9 cellular contexts compared by ENCODE assay signal in the genomic region with DNA sequence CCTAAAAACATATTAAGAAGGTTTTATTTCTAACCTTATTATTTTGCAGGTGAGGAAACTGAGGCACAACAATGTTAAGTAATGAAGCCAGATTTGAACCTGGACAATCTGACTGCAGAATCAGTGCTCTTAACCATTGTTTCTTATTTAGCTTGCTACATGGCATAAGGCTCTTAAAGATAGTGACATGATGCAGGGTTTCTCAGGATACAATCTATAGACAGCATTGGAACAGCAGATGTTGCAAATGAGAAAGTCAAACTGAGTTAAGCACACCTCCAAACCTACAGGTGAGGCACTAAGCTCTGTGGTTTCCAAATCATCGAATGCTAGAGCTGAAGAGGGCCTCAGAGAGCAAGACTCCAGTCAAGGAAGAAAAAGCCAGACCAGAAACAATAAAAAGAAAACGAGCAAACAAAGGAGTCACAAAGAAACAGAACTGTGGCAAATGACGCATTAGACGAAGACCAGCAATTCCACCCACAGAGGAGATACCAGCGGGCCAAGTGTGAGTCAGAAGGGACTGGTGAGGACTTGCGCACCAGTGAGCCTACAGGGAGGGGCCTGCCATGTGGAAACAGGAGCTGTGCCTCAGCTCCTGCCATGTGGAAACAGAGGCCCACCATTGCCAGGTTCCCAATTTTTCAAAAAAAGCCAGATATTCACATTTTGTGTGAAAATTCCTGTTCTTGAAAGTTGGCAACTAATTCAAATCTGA. TPM values are rescaled to one million over a fixed set of nuclear protein-coding genes. Genes with fewer than 3 reads are reported as not detected.
DNase-seq lines count a peak whose midpoint lies in the region; ATAC-seq and TF ChIP-seq lines count a peak whose summit lies in the region.
"Had no signal": no experiment of that assay in that cellular context is flagged by ENCODE, and none has a peak within 500 bp of the region (broad histone marks: within the 10 kb centered on the region; RNA-seq: fewer than 3 reads in every experiment).

No MANE protein-coding gene starts in this region.

- peaks cover 61% of the 10 kb centered on the region for H3K79me2 ChIP-seq in HCT116 (ENCODE audit: insufficient read depth, low read length)
- peaks cover 25% of the 10 kb centered on the region for H3K79me2 ChIP-seq in hepatocyte

- no TSS peak for BruUV-seq in HCT116 (replicated peaks; lab: Mats Ljungman, UMichigan)

- 67% methylated on average over 6 of the region's 6 CpGs for whole genome bisulfite sequencing in hepatocyte (ENCODE audit: low lambda C conversion rate, missing lambda C conversion rate)

- H3K9me3 ChIP-seq in HCT116 (ENCODE audit: control insufficient read depth in 1 of 2, insufficient read depth in 1 of 2, low read depth in 1 of 2, low read length in 2 of 2) (no peaks in the 10 kb centered on the region), hepatocyte (ENCODE audit: low read depth) (no peaks in the 10 kb centered on the region)

- intact Hi-C loops in HCT116 (cut with micrococcal nuclease): loop anchor here (5.0 kb wide), 1 partner anchor 49 kb away; no protein-coding TSS in a partner anchor
- intact Hi-C loops in activated T-helper 1 cell treated with anti-CD3 and anti-CD28 coated beads, Interleukin-12 subunit alpha, Interleukin-12 subunit beta, Interleukin-2, Interleukin-4 antibody, amounts not matched to agents 30 ng/mL and 10 ng/mL and 1 ng/mL, durations not matched to agents 14 hours and 24 hours and 36 hours (cut with micrococcal nuclease): loop anchor here (1.0 to 5.0 kb wide), 12 partner anchors 12 to 811 kb away; partner anchors contain the start of genes ATP1A1, MAN1A2 and TTF2

- H3K27ac ChIP-seq in HCT116 (ENCODE audit: low read depth, low read length): peak overlapping the region; percentile 74
- peak overlapping the region; percentile 67 for H3K27ac ChIP-seq in hepatocyte
- H3K27ac ChIP-seq: SK-N-MC had no signal

- peak overlapping the region; percentile 77 for H3K27ac Mint-ChIP-seq in activated T-helper 1 cell treated with anti-CD3 and anti-CD28 coated beads, Interleukin-12 subunit alpha, Interleukin-12 subunit beta, Interleukin-2, Interleukin-4 antibody, amounts not matched to agents 30 ng/mL and 10 ng/mL and 1 ng/mL, durations not matched to agents 14 hours and 24 hours and 36 hours

- no peaks in the 10 kb centered on the region for H3K9me3 Mint-ChIP-seq in activated T-helper 1 cell treated with anti-CD3 and anti-CD28 coated beads, Interleukin-12 subunit alpha, Interleukin-12 subunit beta, Interleukin-2, Interleukin-4 antibody, amounts not matched to agents 30 ng/mL and 10 ng/mL and 1 ng/mL, durations not matched to agents 14 hours and 24 hours and 36 hours

- POLR2A ChIA-PET in HCT116 (lab: Charles Lee) (interaction anchor here (0.7 kb wide), 1 partner anchor 52 kb away, joined by 3 read pairs; no protein-coding TSS in a partner anchor), HEK293T (lab: Yijun Ruan, JAX) (no interaction called here)

- TF ChIP-seq RAD21 in HCT116 (IDR thresholded peaks at IDR 0.05; ENCODE audit: low read depth): no peak

- H3K9ac ChIP-seq in HCT116 (ENCODE audit: low read length): peak overlapping the region; percentile 50

- H3K27me3 Mint-ChIP-seq in activated T-helper 1 cell treated with anti-CD3 and anti-CD28 coated beads, Interleukin-12 subunit alpha, Interleukin-12 subunit beta, Interleukin-2, Interleukin-4 antibody, amounts not matched to agents 30 ng/mL and 10 ng/mL and 1 ng/mL, durations not matched to agents 14 hours and 24 hours and 36 hours (ENCODE audit: insufficient read depth): no peaks in the 10 kb centered on the region

- RAD21 ChIA-PET in HCT116 (lab: Charles Lee; ENCODE audit: low non-redundant PET in 1 of 2, low total read pairs in 2 of 2, uncharacterized antibody in 2 of 2, unreplicated experiment in 2 of 2): interaction anchor here in 1 of 2 experiments (0.7 kb wide), 1 partner anchor 580 kb away, joined by 5 read pairs; no protein-coding TSS in a partner anchor

- DNase-seq in GM12864 (ENCODE audit: low read depth) (peak; percentile 89), HCT116 (ENCODE audit: low read depth, low spot score) (peak; percentile 92), NCI-H226 (peak; percentile 43), hepatocyte (ENCODE audit: low spot score) (peak; percentile 64), medulla oblongata (ENCODE audit: extremely low spot score) (no peak), HEK293T (ENCODE audit: extremely low spot score) (no peak)
- DNase-seq in activated T-helper 1 cell treated with anti-CD3 and anti-CD28 coated beads, Interleukin-12 subunit alpha, Interleukin-12 subunit beta, Interleukin-2, Interleukin-4 antibody, amounts not matched to agents 30 ng/mL and 10 ng/mL and 1 ng/mL, durations not matched to agents 14 hours and 24 hours and 36 hours (ENCODE audit: low spot score): peak; percentile 67
- DNase-seq in stimulated activated CD8-positive, alpha-beta memory T cell treated with anti-CD3 and anti-CD28 coated beads, Interleukin-4, amount 100 ng/mL, for 24 hours (ENCODE audit: low read depth): peak; percentile 58

- TF ChIP-seq POLR2A in HCT116 (IDR thresholded peaks at IDR 0.05; ENCODE audit: borderline replicate concordance, extremely low read depth, insufficient read depth, insufficient read length): no peak

- CTCF ChIA-PET in HCT116 (lab: Charles Lee): no interaction called here
- CTCF ChIA-PET in HEK293T (lab: Yijun Ruan, JAX): interaction anchor here (0.8 kb wide), 1 partner anchor 12 kb away, joined by 3 read pairs; no protein-coding TSS in a partner anchor

- peaks cover 33 to 48% of the 10 kb centered on the region in 2 experiments for H3K4me1 ChIP-seq in HCT116 (ENCODE audit: control insufficient read depth in 1 of 2, insufficient read depth in 2 of 2, low read length in 2 of 2)
- no peaks in the 10 kb centered on the region for H3K4me1 ChIP-seq in hepatocyte (ENCODE audit: insufficient read depth)

- ATAC-seq in HCT116: peak; percentile 96

- H3K36me3 Mint-ChIP-seq in activated T-helper 1 cell treated with anti-CD3 and anti-CD28 coated beads, Interleukin-12 subunit alpha, Interleukin-12 subunit beta, Interleukin-2, Interleukin-4 antibody, amounts not matched to agents 30 ng/mL and 10 ng/mL and 1 ng/mL, durations not matched to agents 14 hours and 24 hours and 36 hours (ENCODE audit: low read depth): peaks cover 39% of the 10 kb centered on the region

- peaks cover 86% of the 10 kb centered on the region for H3K4me1 Mint-ChIP-seq in activated T-helper 1 cell treated with anti-CD3 and anti-CD28 coated beads, Interleukin-12 subunit alpha, Interleukin-12 subunit beta, Interleukin-2, Interleukin-4 antibody, amounts not matched to agents 30 ng/mL and 10 ng/mL and 1 ng/mL, durations not matched to agents 14 hours and 24 hours and 36 hours (ENCODE audit: low read depth)

- H3K4me3 ChIP-seq in GM12864 (ENCODE audit: low read depth, low read length): no peak overlapping the region; the same call in 1 of the 2 replicates
- H3K4me3 ChIP-seq in HCT116 (replicated peaks in 1 of 2; ENCODE audit: low read depth in 1 of 2, low read length in 2 of 2): peak overlapping the region in 1 of 2 experiments; percentile 23; a peak in 2 of 4 replicates
- no peak overlapping the region for H3K4me3 ChIP-seq in hepatocyte
- H3K4me3 ChIP-seq: SK-N-MC had no signal

- H3K4me3 Mint-ChIP-seq in activated T-helper 1 cell treated with anti-CD3 and anti-CD28 coated beads, Interleukin-12 subunit alpha, Interleukin-12 subunit beta, Interleukin-2, Interleukin-4 antibody, amounts not matched to agents 30 ng/mL and 10 ng/mL and 1 ng/mL, durations not matched to agents 14 hours and 24 hours and 36 hours: peak overlapping the region; percentile 9

- no peak overlapping the region for H2AFZ ChIP-seq in HCT116 (ENCODE audit: low read depth, low read length, poor library complexity, severe bottlenecking)
- no peak overlapping the region for H2AFZ ChIP-seq in hepatocyte

- H3K36me3 ChIP-seq in HCT116 (ENCODE audit: control insufficient read depth in 1 of 2, insufficient read depth in 2 of 2, low read length in 2 of 2): no peaks in the 10 kb centered on the region
- H3K36me3 ChIP-seq in hepatocyte (replicated peaks; ENCODE audit: insufficient read depth, low read depth): no peaks in the 10 kb centered on the region

- H3K9me2 ChIP-seq in HCT116 (ENCODE audit: insufficient read depth): no peaks in the 10 kb centered on the region
- H3K9me2 ChIP-seq in hepatocyte (replicated peaks; ENCODE audit: insufficient read depth): no peaks in the 10 kb centered on the region

- TF ChIP-seq CTCF in GM12864 (IDR thresholded peaks at IDR 0.05; ENCODE audit: low read depth, low read length, missing control alignments) (no peak), HCT116 (IDR thresholded peaks at IDR 0.05 in 2 of 3, conservative IDR thresholded peaks at IDR 0.05 in 1 of 3; ENCODE audit: borderline replicate concordance in 1 of 3, insufficient read depth in 1 of 3, low read depth in 2 of 3, low read length in 2 of 3) (no peak), hepatocyte (IDR thresholded peaks at IDR 0.05; ENCODE audit: poor library complexity) (no peak)

- H3K4me2 ChIP-seq in HCT116 (ENCODE audit: low read length) (peak overlapping the region; percentile 72), hepatocyte (no peak overlapping the region)

- H4K20me1 ChIP-seq in HCT116 (ENCODE audit: insufficient read depth) (no peaks in the 10 kb centered on the region), hepatocyte (ENCODE audit: insufficient read depth, poor library complexity, severe bottlenecking) (no peaks in the 10 kb centered on the region)

- no peaks in the 10 kb centered on the region for H3K27me3 ChIP-seq in HCT116 (ENCODE audit: insufficient read depth, low read length)
- H3K27me3 ChIP-seq in hepatocyte: no peaks in the 10 kb centered on the region

TF ChIP-seq in HCT116, 20 proteins besides CTCF, POLR2A, EP300 and RAD21 (continues in another document):
- no peak for TF ChIP-seq TCF7L2 (IDR thresholded peaks at IDR 0.05; ENCODE audit: borderline replicate concordance, extremely low read depth, insufficient read depth, insufficient read length)
- TF ChIP-seq CBX3 (IDR thresholded peaks at IDR 0.05; ENCODE audit: low read depth): peak; percentile 79
- TF ChIP-seq ELF1 (IDR thresholded peaks at IDR 0.05; ENCODE audit: borderline replicate concordance, low read depth): no peak
- peak; percentile 44; the same call in 1 of the 2 replicates for TF ChIP-seq EGR1 (IDR thresholded peaks at IDR 0.05; ENCODE audit: low read depth)

TF ChIP-seq in HEK293T, 16 proteins besides CTCF, POLR2A, EP300 and RAD21 (continues in another document):
- TF ChIP-seq L3MBTL2 (conservative IDR thresholded peaks at IDR 0.05) (no peak), FOXM1 (IDR thresholded peaks at IDR 0.05; ENCODE audit: borderline replicate concordance) (no peak), SP1 (IDR thresholded peaks at IDR 0.05) (no peak), BHLHE40 (IDR thresholded peaks at IDR 0.05; ENCODE audit: borderline replicate concordance) (no peak), LEF1 (IDR thresholded peaks at IDR 0.05; ENCODE audit: borderline replicate concordance) (no peak), SUZ12 (IDR thresholded peaks at IDR 0.05) (no peak)

RNA-seq across cellular contexts. Expression of gene CD58, which starts 14.4 kb away (rescaled TPM):
- total RNA-seq in HCT116 (2021; ENCODE audit: unreplicated experiment) (18.0 TPM), hepatocyte (14.4 and 16.0 TPM in 2 replicates)
- polyA plus RNA-seq in HCT116 (2012): 11.1 and 13.3 TPM in 2 replicates
- total RNA-seq in activated T-helper 1 cell treated with anti-CD3 and anti-CD28 coated beads, Interleukin-12 subunit alpha, Interleukin-12 subunit beta, Interleukin-2, Interleukin-4 antibody, amounts not matched to agents 30 ng/mL and 10 ng/mL and 1 ng/mL, durations not matched to agents 14 hours and 24 hours and 36 hours: 35.3 and 37.8 TPM in 2 replicates
- polyA plus RNA-seq in hepatocyte: 23.3 and 26.9 TPM in 2 replicates

Comparison
In these comparisons a context has a peak if more than half of its experiments do, and no peak if none do; other contexts are left out.
1. DNase-seq: peak in GM12864 (single experiment), HCT116 (single experiment), NCI-H226 (single experiment), activated T-helper 1 cell treated with anti-CD3 and anti-CD28 coated beads, Interleukin-12 subunit alpha, Interleukin-12 subunit beta, Interleukin-2, Interleukin-4 antibody, amounts not matched to agents 30 ng/mL and 10 ng/mL and 1 ng/mL, durations not matched to agents 14 hours and 24 hours and 36 hours (single experiment), hepatocyte (single experiment) and stimulated activated CD8-positive, alpha-beta memory T cell treated with anti-CD3 and anti-CD28 coated beads, Interleukin-4, amount 100 ng/mL, for 24 hours (single experiment); none in medulla oblongata (single experiment) and HEK293T (single experiment).